In genomic region chr6:3296113-3296512, GRCh38 we compare ENCODE assay signal across 18 cellular contexts.
"Had no signal": no experiment of that assay in that cellular context is flagged by ENCODE, and none has a peak within 500 bp of the region (broad histone marks: within the 10 kb centered on the region; RNA-seq: fewer than 3 reads in every experiment).

No MANE protein-coding gene starts in this region.

- H3K4me3 ChIP-seq: cardiac muscle cell, colonic mucosa, heart right ventricle, left ventricle myocardium inferior, pancreas, right atrium auricular region had no signal

- H3K9me3 ChIP-seq: colonic mucosa, heart right ventricle, left ventricle myocardium inferior, pancreas, right atrium auricular region had no signal

- H3K27me3 Mint-ChIP-seq: activated CD4-positive, alpha-beta T cell treated with anti-CD3 and anti-CD28 coated beads, Interleukin-2, amount 10 ng/mL, durations not matched to agents 7 days and 5 days had no signal

- H3K4me3 Mint-ChIP-seq: activated CD4-positive, alpha-beta T cell treated with anti-CD3 and anti-CD28 coated beads, Interleukin-2, amount 10 ng/mL, durations not matched to agents 7 days and 5 days; neural crest cell had no signal

- ATAC-seq: stimulated activated naive CD8-positive, alpha-beta T cell treated with anti-CD3 and anti-CD28 coated beads, Interleukin-15, Interleukin-2, amounts not matched to agents 100 U/mL and 50 U/mL, for 24 hours had no signal

- H3K4me1 ChIP-seq: colonic mucosa had no signal

- H3K4me1 Mint-ChIP-seq: activated CD4-positive, alpha-beta T cell treated with anti-CD3 and anti-CD28 coated beads, Interleukin-2, amount 10 ng/mL, durations not matched to agents 7 days and 5 days had no signal

- H3K9me3 Mint-ChIP-seq: activated CD4-positive, alpha-beta T cell treated with anti-CD3 and anti-CD28 coated beads, Interleukin-2, amount 10 ng/mL, durations not matched to agents 7 days and 5 days; neural crest cell had no signal

- H3K27ac ChIP-seq: cardiac muscle cell, colonic mucosa, heart right ventricle, left ventricle myocardium inferior, pancreas, right atrium auricular region had no signal

- H3K27me3 ChIP-seq: cardiac muscle cell, colonic mucosa, pancreas, right atrium auricular region had no signal

- DNase-seq: activated CD4-positive, alpha-beta T cell treated with anti-CD3 and anti-CD28 coated beads, Interleukin-2, amount 10 ng/mL, durations not matched to agents 7 days and 5 days; activated CD4-positive, CD25-positive, alpha-beta regulatory T cell; activated CD8-positive, alpha-beta memory T cell treated with anti-CD3 and anti-CD28 coated beads for 24 hours; activated gamma-delta T cell treated with Interleukin-2 at 50 U/mL for 16 hours; colonic mucosa; effector CD4-positive, alpha-beta T cell; foreskin melanocyte; heart right ventricle; left ventricle myocardium inferior; stimulated activated naive CD8-positive, alpha-beta T cell treated with anti-CD3 and anti-CD28 coated beads, Interleukin-15, Interleukin-2, amounts not matched to agents 100 U/mL and 50 U/mL, for 24 hours; T-helper 2 cell had no signal

- H3K36me3 ChIP-seq: cardiac muscle cell, colonic mucosa, heart right ventricle, left ventricle myocardium inferior, pancreas, right atrium auricular region had no signal

- FAIRE-seq: astrocyte, islet of Langerhans, pancreas, TTC549 had no signal

- H3K27ac Mint-ChIP-seq: activated CD4-positive, alpha-beta T cell treated with anti-CD3 and anti-CD28 coated beads, Interleukin-2, amount 10 ng/mL, durations not matched to agents 7 days and 5 days had no signal
